In genomic region chr1:172827301-172827700, GRCh38 we compare ENCODE assay signal across 23 cellular contexts.
A peak's percentile ranks its signal among the peaks of the same experiment; 100 is the strongest.
DNase-seq lines count a peak whose midpoint lies in the region; ATAC-seq and TF ChIP-seq lines count a peak whose summit lies in the region.
"Had no signal": no experiment of that assay in that cellular context is flagged by ENCODE, and none has a peak within 500 bp of the region (broad histone marks: within the 10 kb centered on the region; RNA-seq: fewer than 3 reads in every experiment).

No MANE protein-coding gene starts in this region.

- 40 to 60% methylated on average over 1 of the region's 1 CpG for WGBS in sigmoid colon, 2 donors

- H3K79me2 ChIP-seq in ACC112 (ENCODE audit: control insufficient read depth, insufficient read depth, low read length, unreplicated experiment): no peaks in the 10 kb centered on the region

- no peak overlapping the region for H3K4me3 Mint-ChIP-seq in activated T-cell treated with anti-CD3 and anti-CD28 coated beads, Interleukin-2, amount 50 U/mL, for 24 hours
- H3K4me3 Mint-ChIP-seq: nephron; stimulated activated naive CD8-positive, alpha-beta T cell treated with anti-CD3 and anti-CD28 coated beads, Interleukin-15, amount 100 ng/mL, for 72 hours; T-helper 17 cell; WTC11 had no signal

- H3K9me3 Mint-ChIP-seq in activated T-cell treated with anti-CD3 and anti-CD28 coated beads, Interleukin-2, amount 50 U/mL, for 24 hours: no peaks in the 10 kb centered on the region
- H3K9me3 Mint-ChIP-seq in activated naive CD4-positive, alpha-beta T cell treated with anti-CD3 and anti-CD28 coated beads, Interleukin-2, amount 50 U/mL, for 72 hours: no peaks in the 10 kb centered on the region
- H3K9me3 Mint-ChIP-seq: nephron; stimulated activated naive CD8-positive, alpha-beta T cell treated with anti-CD3 and anti-CD28 coated beads, Interleukin-15, amount 100 ng/mL, for 72 hours; WTC11 had no signal

- ATAC-seq in GM18502 (IDR thresholded peaks at IDR 0.05; ENCODE audit: poor library complexity, unreplicated experiment) (no peak), HG03196 (IDR thresholded peaks at IDR 0.05; ENCODE audit: unreplicated experiment) (no peak)
- ATAC-seq in activated naive CD4-positive, alpha-beta T cell treated with anti-CD3 and anti-CD28 coated beads, Interleukin-2, amount 50 U/mL, for 72 hours: no peak
- ATAC-seq: T-helper 17 cell, WTC11 had no signal

- peaks cover 27% of the 10 kb centered on the region for H3K4me1 ChIP-seq in ACC112 (ENCODE audit: control insufficient read depth, insufficient read depth, low read length, unreplicated experiment)
- H3K4me1 ChIP-seq in sigmoid colon: peaks cover 0 to 17% (median 11%) of the 10 kb centered on the region in 4 donors
- H3K4me1 ChIP-seq: prostate gland, SJCRH30 had no signal

- TF ChIP-seq EP300 in sigmoid colon (IDR thresholded peaks at IDR 0.05): no peak

- no peak for TF ChIP-seq POLR2A in sigmoid colon (IDR thresholded peaks at IDR 0.05)

- peaks cover 3% of the 10 kb centered on the region for H3K4me1 Mint-ChIP-seq in activated T-cell treated with anti-CD3 and anti-CD28 coated beads, Interleukin-2, amount 50 U/mL, for 24 hours (ENCODE audit: low read depth)
- H3K4me1 Mint-ChIP-seq: WTC11 had no signal

- peaks cover 16% of the 10 kb centered on the region for H3K27me3 Mint-ChIP-seq in activated T-cell treated with anti-CD3 and anti-CD28 coated beads, Interleukin-2, amount 50 U/mL, for 24 hours
- H3K27me3 Mint-ChIP-seq: T-helper 17 cell had no signal

- peak; percentile 60 for DNase-seq in MV-4-11 (lab: John Stamatoyannopoulos, UW)
- peak; percentile 93 for DNase-seq in fibroblast of villous mesenchyme (ENCODE audit: low read depth)
- no peak for DNase-seq in sigmoid colon
- no peak for DNase-seq in activated T-cell treated with anti-CD3 and anti-CD28 coated beads, Interleukin-2, amount 50 U/mL, for 24 hours
- no peak for DNase-seq in activated naive CD4-positive, alpha-beta T cell treated with anti-CD3 and anti-CD28 coated beads, Interleukin-2, amount 50 U/mL, for 72 hours (ENCODE audit: low spot score in 2 of 2)
- DNase-seq: activated CD4-positive, alpha-beta T cell treated with anti-CD3 and anti-CD28 coated beads, Interleukin-2, amount 50 U/mL, for 4 hours; activated CD8-positive, alpha-beta memory T cell treated with anti-CD3 and anti-CD28 coated beads, Interleukin-2, amount 50 U/mL, for 48 hours; activated effector memory CD4-positive, alpha-beta T cell treated with Interleukin-2 at 50 U/mL for 16 hours; Caco-2; kidney glomerular epithelial cell; NCI-H146; NCI-H2171 treated with DMSO at 0.1 percent for 48 hours; NCI-H526; SJCRH30; stimulated activated CD4-positive, alpha-beta T cell treated with anti-CD3 and anti-CD28 coated beads, Interleukin-4, amount 100 ng/mL, for 24 hours; stimulated activated naive CD8-positive, alpha-beta T cell treated with anti-CD3 and anti-CD28 coated beads, Interleukin-15, amount 100 ng/mL, for 72 hours; T-helper 17 cell had no signal

- no peaks in the 10 kb centered on the region for H3K36me3 ChIP-seq in ACC112 (ENCODE audit: insufficient read depth, low read length)
- H3K36me3 ChIP-seq in sigmoid colon: no peaks in the 10 kb centered on the region
- H3K36me3 ChIP-seq: prostate gland, SJCRH30 had no signal

- H3K9me3 ChIP-seq in sigmoid colon: no peaks in the 10 kb centered on the region
- H3K9me3 ChIP-seq: Caco-2, prostate gland, SJCRH30 had no signal

- H2AFZ ChIP-seq in ACC112 (ENCODE audit: low read length, unreplicated experiment): peak overlapping the region; percentile 95

- no peak for TF ChIP-seq CTCF in fibroblast of villous mesenchyme (IDR thresholded peaks at IDR 0.05; ENCODE audit: insufficient read depth, low read depth, low read length)
- TF ChIP-seq CTCF in sigmoid colon (IDR thresholded peaks at IDR 0.05): no peak

- intact Hi-C loops in sigmoid colon (cut with DNase I): loop anchor here (2.0 to 10.0 kb wide), 2 partner anchors 82 to 376 kb away; no protein-coding TSS in a partner anchor

- H3K27ac ChIP-seq in ACC112 (ENCODE audit: low read depth, low read length): peak overlapping the region; percentile 82; the same call in 1 of the 2 replicates
- H3K27ac ChIP-seq in sigmoid colon: peak overlapping the region; percentile 68 to 85 (median 70)
- H3K27ac ChIP-seq: prostate gland, SJCRH30 had no signal

- H3K27ac Mint-ChIP-seq in activated T-cell treated with anti-CD3 and anti-CD28 coated beads, Interleukin-2, amount 50 U/mL, for 24 hours: no peak overlapping the region
- H3K27ac Mint-ChIP-seq in activated naive CD4-positive, alpha-beta T cell treated with anti-CD3 and anti-CD28 coated beads, Interleukin-2, amount 50 U/mL, for 72 hours: no peak overlapping the region
- H3K27ac Mint-ChIP-seq: nephron; stimulated activated naive CD8-positive, alpha-beta T cell treated with anti-CD3 and anti-CD28 coated beads, Interleukin-15, amount 100 ng/mL, for 72 hours; T-helper 17 cell; WTC11 had no signal

- H3K27me3 ChIP-seq in ACC112 (ENCODE audit: insufficient read depth, low read length): no peaks in the 10 kb centered on the region
- H3K27me3 ChIP-seq in sigmoid colon: no peaks in the 10 kb centered on the region
- H3K27me3 ChIP-seq: SJCRH30 had no signal

- H3K4me3 ChIP-seq in ACC112 (ENCODE audit: low read depth, low read length): no peak overlapping the region
- no peak overlapping the region for H3K4me3 ChIP-seq in fibroblast of villous mesenchyme (ENCODE audit: low read depth, low read length)
- H3K4me3 ChIP-seq in sigmoid colon: no peak overlapping the region
- H3K4me3 ChIP-seq: prostate gland, SJCRH30 had no signal

- no peaks in the 10 kb centered on the region for H3K36me3 Mint-ChIP-seq in activated T-cell treated with anti-CD3 and anti-CD28 coated beads, Interleukin-2, amount 50 U/mL, for 24 hours (ENCODE audit: low read depth)
- no peaks in the 10 kb centered on the region for H3K36me3 Mint-ChIP-seq in activated naive CD4-positive, alpha-beta T cell treated with anti-CD3 and anti-CD28 coated beads, Interleukin-2, amount 50 U/mL, for 72 hours
- H3K36me3 Mint-ChIP-seq: WTC11 had no signal

Comparison
In these comparisons a context has a peak if more than half of its experiments do, and no peak if none do; other contexts are left out.
1. DNase-seq: peak in MV-4-11 (single experiment) and fibroblast of villous mesenchyme (single experiment); none in sigmoid colon (single experiment), activated T-cell treated with anti-CD3 and anti-CD28 coated beads, Interleukin-2, amount 50 U/mL, for 24 hours (single experiment) and activated naive CD4-positive, alpha-beta T cell treated with anti-CD3 and anti-CD28 coated beads, Interleukin-2, amount 50 U/mL, for 72 hours (0 of 2).